In genomic region chr11:63985812-63986155, GRCh38 we compare ENCODE assay signal across 1 cellular context.
TF ChIP-seq lines count a peak whose summit lies in the region.

No MANE protein-coding gene starts in this region.

TF ChIP-seq in H1, 55 proteins besides CTCF, POLR2A, EP300 and RAD21:
- TF ChIP-seq KDM5A (IDR thresholded peaks at IDR 0.05; ENCODE audit: low read length) (no peak), CEBPB (IDR thresholded peaks at IDR 0.05; ENCODE audit: low read depth, low read length) (no peak), EZH2 (IDR thresholded peaks at IDR 0.05; ENCODE audit: low read depth, low read length, severe bottlenecking) (peak; percentile 31)
